ENCODE assay signal across 8 cellular contexts in the genomic region with DNA sequence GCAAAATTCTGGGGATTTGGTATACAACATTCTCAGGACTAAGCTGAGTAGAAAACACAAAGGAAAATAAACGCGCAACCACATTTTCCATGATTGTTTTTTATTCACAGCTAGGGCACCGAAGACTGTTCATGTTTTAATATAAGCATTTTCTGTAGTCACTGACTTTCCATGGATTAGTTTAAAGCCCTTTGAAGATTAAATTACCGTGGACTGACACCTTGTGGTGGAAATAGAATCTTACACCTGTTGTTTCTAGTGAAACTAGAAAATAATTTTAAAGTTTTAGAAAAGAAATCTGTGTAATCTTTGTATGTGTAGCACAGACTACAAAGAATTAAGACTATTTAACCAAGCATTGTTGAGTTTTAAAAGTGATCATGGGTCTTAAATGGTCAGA. TPM values are rescaled to one million over a fixed set of nuclear protein-coding genes. Genes with fewer than 3 reads are reported as not detected.
A peak's percentile ranks its signal among the peaks of the same experiment; 100 is the strongest.
DNase-seq lines count a peak whose midpoint lies in the region; ATAC-seq, FAIRE-seq and TF ChIP-seq lines count a peak whose summit lies in the region.
"Not testable (repeated sequence)": the region's sequence is repeated elsewhere in the genome, so short reads cannot be mapped to it uniquely, and the experiment has no call there.
"Had no signal": no experiment of that assay in that cellular context is flagged by ENCODE, and none has a peak within 500 bp of the region (broad histone marks: within the 10 kb centered on the region; RNA-seq: fewer than 3 reads in every experiment).

No MANE protein-coding gene starts in this region.

- 18% methylated on average over 4 of the region's 4 CpGs for WGBS in GM12878 (ENCODE audit: insufficient coverage, insufficient replicate concordance, low lambda C conversion rate, missing lambda C conversion rate)

- not testable (repeated sequence) for H3K79me2 ChIP-seq in GM12878 (ENCODE audit: control insufficient read depth, insufficient read depth, low read length)

- peak; percentile 51 for TF ChIP-seq RAD21 in GM12878 (IDR thresholded peaks at IDR 0.05; ENCODE audit: insufficient read depth, low read depth, low read length)

- not testable (repeated sequence) for H2AFZ ChIP-seq in GM12878 (ENCODE audit: control insufficient read depth, low read depth, low read length)

- not testable (repeated sequence) for TF ChIP-seq EP300 in GM12878 (IDR thresholded peaks at IDR 0.05; ENCODE audit: borderline replicate concordance in 1 of 2, control insufficient read depth in 1 of 2, low read depth in 2 of 2, low read length in 2 of 2)

- TF ChIP-seq POLR2A in Peyer's patch (IDR thresholded peaks at IDR 0.05); GM12878 (IDR thresholded peaks at IDR 0.05; ENCODE audit: low read depth, low read length): not testable (repeated sequence)

- H3K9me3 ChIP-seq in Peyer's patch; GM12878 (replicated peaks; ENCODE audit: control insufficient read depth, insufficient read depth, low read length): not testable (repeated sequence)

- not testable (repeated sequence) for H4K20me1 ChIP-seq in GM12878 (ENCODE audit: control insufficient read depth, insufficient read depth)

- in situ Hi-C loops in GM12878 (cut with MboI): not testable (repeated sequence)

- CTCF ChIA-PET in GM12878 (lab: Yijun Ruan, JAX): interaction anchor here (1.2 to 2.7 kb wide), 2 partner anchors 391 to 406 kb away, joined by 3 to 15 read pairs; no protein-coding TSS in a partner anchor

- FAIRE-seq in GM12878 (lab: Jason Lieb, UNC): not testable (repeated sequence)

- not testable (repeated sequence) for H3K36me3 ChIP-seq in Peyer's patch; GM12878 (ENCODE audit: control insufficient read depth in 2 of 2, insufficient read depth in 2 of 2, low read length in 1 of 2)

- H3K27me3 ChIP-seq in Peyer's patch; GM12878 (replicated peaks in 1 of 2; ENCODE audit: control insufficient read depth in 2 of 2, insufficient read depth in 2 of 2, low read length in 1 of 2): not testable (repeated sequence)

- DNase-seq in DMS114 treated with DMSO at 0.1 percent for 48 hours (lab: John Stamatoyannopoulos, UW; ENCODE audit: unreplicated experiment) (peak; percentile 34), HT-29 (ENCODE audit: low spot score) (peak; percentile 71), NCI-H2107 treated with DMSO at 0.1 percent for 48 hours (lab: John Stamatoyannopoulos, UW; ENCODE audit: unreplicated experiment) (peak; percentile 61), fibroblast of the aortic adventitia (ENCODE audit: low read depth) (peak; percentile 64), middle frontal gyrus (ENCODE audit: extremely low spot score, low spot score) (peak; percentile 27)
- DNase-seq in Peyer's patch; GM12878 (ENCODE audit: low read depth, low spot score): not testable (repeated sequence)

- not testable (repeated sequence) for BruUV-seq in GM12878 (replicated peaks; lab: Mats Ljungman, UMichigan)

- not testable (repeated sequence) for H3K27ac ChIP-seq in Peyer's patch; GM12878 (ENCODE audit: control insufficient read depth, insufficient read depth)

- not testable (repeated sequence) for H3K4me1 ChIP-seq in Peyer's patch; GM12878 (ENCODE audit: control insufficient read depth, insufficient read depth, low read length)

- H3K4me3 ChIP-seq in Peyer's patch; GM12878; fibroblast of the aortic adventitia (ENCODE audit: low read depth, low read length): not testable (repeated sequence)

- intact Hi-C loops in GM12878 (cut with micrococcal nuclease; ENCODE audit: unreplicated experiment): not testable (repeated sequence)

- TF ChIP-seq CTCF in Peyer's patch (IDR thresholded peaks at IDR 0.05): peak in 4 of 6 experiments; percentile 33 to 55 (median 51)
- peak; percentile 20 to 30 (median 21); a peak in 2 of 6 replicates for TF ChIP-seq CTCF in GM12878 (IDR thresholded peaks at IDR 0.05 in 2 of 3, conservative IDR thresholded peaks at IDR 0.05 in 1 of 3; ENCODE audit: control insufficient read depth in 2 of 3, extremely low read depth in 1 of 3, insufficient read depth in 1 of 3, low read depth in 3 of 3, low read length in 3 of 3)
- peak; percentile 35 for TF ChIP-seq CTCF in fibroblast of the aortic adventitia (IDR thresholded peaks at IDR 0.05; ENCODE audit: insufficient read depth, low read length)

- not testable (repeated sequence) for H3K4me2 ChIP-seq in GM12878 (ENCODE audit: control insufficient read depth, insufficient read depth)

- POLR2A ChIA-PET in GM12878 (lab: Charles Lee): not testable (repeated sequence)

- SMC1A ChIA-PET in GM12878 (lab: Charles Lee; ENCODE audit: uncharacterized antibody, unreplicated experiment): interaction anchor here (0.6 to 1.2 kb wide), 2 partner anchors 231 to 401 kb away, joined by 3 to 5 read pairs; no protein-coding TSS in a partner anchor

- H3K9ac ChIP-seq in GM12878 (ENCODE audit: control insufficient read depth, insufficient read depth, low read length): not testable (repeated sequence)

- RAD21 ChIA-PET in GM12878 (lab: Charles Lee; ENCODE audit: unreplicated experiment): not testable (repeated sequence)

- ATAC-seq in GM12878: peak; percentile 32; the same call in 1 of the 3 replicates

TF ChIP-seq in GM12878, 131 proteins besides CTCF, POLR2A, EP300 and RAD21:
- TF ChIP-seq SMC3 (IDR thresholded peaks at IDR 0.05; ENCODE audit: borderline replicate concordance, low read length): peak; percentile 32; the same call in 1 of the 2 replicates

RNA-seq across cellular contexts. Expression of gene STEAP1B, which starts 1.3 kb away (rescaled TPM):
- not detected in 2 replicates for total RNA-seq in HT-29 (2014; rRNA removed; shearing (Covaris generic))
- not detected for total RNA-seq in Peyer's patch
- total RNA-seq in GM12878 (2013; cell fraction: nucleolus; rRNA removed): not detected in 2 replicates
- not detected in 2 replicates for total RNA-seq in GM12878 (2014; rRNA removed)
- total RNA-seq in GM12878 (2014; rRNA removed; fragmentation: Illumina TruSeq; extraction: Trizol): not detected in 2 replicates
- total RNA-seq in GM12878 (2021): not detected in 2 replicates
- polyA plus RNA-seq in GM12878 (2011; ENCODE audit: low read depth): not detected
- not detected in 2 replicates for polyA plus RNA-seq in GM12878 (2011; rRNA removed)
- polyA plus RNA-seq in GM12878 (2011; cell fraction: cytosol; rRNA removed): not detected in 2 replicates
- polyA plus RNA-seq in GM12878 (2011; cell fraction: nucleus; rRNA removed): not detected in 2 replicates
- polyA plus RNA-seq in GM12878 (2012): not detected in 2 replicates
- not detected in 2 replicates for polyA plus RNA-seq in GM12878 (2014; fragmentation: Illumina TruSeq; extraction: Trizol)
- not detected for polyA plus RNA-seq in GM12878 (2014; fragmentation: Nextera tagmentation; extraction: Ambion mirVana)
- 0.08 and 0.14 TPM in 2 replicates for polyA plus RNA-seq in GM12878 (2014; rRNA removed)
- not detected for polyA plus RNA-seq in GM12878 (2016; fragmentation: Nextera tagmentation; extraction: Ambion mirVana)
- polyA minus RNA-seq in GM12878 (2011; rRNA and poly(A)+ RNA removed): not detected in 2 replicates
- polyA minus RNA-seq in GM12878 (2011; cell fraction: cytosol; rRNA and poly(A)+ RNA removed): not detected in 2 replicates
- polyA minus RNA-seq in GM12878 (2011; cell fraction: nucleus; rRNA and poly(A)+ RNA removed): not detected in 2 replicates
- 2.5 and 38.6 TPM in 2 replicates for total RNA-seq in fibroblast of the aortic adventitia (ENCODE audit: low replicate concordance)
- total RNA-seq: SJCRH30 had no signal
